In the genomic region with DNA sequence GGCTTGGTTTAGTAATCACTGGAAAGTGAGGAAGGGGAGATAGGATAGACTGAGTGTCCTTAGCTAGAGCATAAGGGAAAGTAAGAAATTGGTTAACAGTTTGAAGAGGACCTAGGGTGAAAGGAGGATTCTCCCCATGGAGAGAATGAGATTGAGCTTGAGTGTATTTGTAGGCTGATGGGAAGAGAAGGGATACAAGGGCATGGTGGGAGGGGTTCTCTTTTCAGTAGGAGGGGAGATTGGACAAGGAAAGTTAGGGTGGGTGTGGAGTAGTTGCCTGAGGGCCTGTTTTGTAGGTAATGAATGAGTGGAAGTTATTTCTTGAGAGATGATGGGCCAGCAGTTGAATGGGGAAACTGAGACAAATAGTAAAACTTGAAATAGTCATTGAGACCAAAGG, we compare ENCODE assay signal across 2 cellular contexts.
TF ChIP-seq lines count a peak whose summit lies in the region.

No MANE protein-coding gene starts in this region.

TF ChIP-seq in HEK293, 187 proteins besides CTCF, POLR2A, EP300 and RAD21:
- TF ChIP-seq ZNF366 (tag by site-specific recombination; conservative IDR thresholded peaks at IDR 0.05) (peak; percentile 54), HOXD13 (CRISPR knock-in tag; IDR thresholded peaks at IDR 0.05; ENCODE audit: borderline replicate concordance) (no peak), BCL6B (tag by site-specific recombination; IDR thresholded peaks at IDR 0.05) (no peak), ZNF157 (tag by site-specific recombination; IDR thresholded peaks at IDR 0.05) (0 out of 2 replicates have a peak, but pooled peaks have one; percentile 11), SP3 (tag by site-specific recombination; IDR thresholded peaks at IDR 0.05) (peak; percentile 15; the same call in 1 of the 2 replicates), PRDM1 (tag by site-specific recombination; IDR thresholded peaks at IDR 0.05) (peak; percentile 88), EGR2 (tag by site-specific recombination; IDR thresholded peaks at IDR 0.05; ENCODE audit: low read depth) (peak; percentile 77), ZNF76 (tag by site-specific recombination; IDR thresholded peaks at IDR 0.05; ENCODE audit: borderline replicate concordance, low read depth) (peak; percentile 36; the same call in 1 of the 2 replicates), ZBTB20 (tag by site-specific recombination; IDR thresholded peaks at IDR 0.05) (no peak), ZFHX2 (tag by site-specific recombination; conservative IDR thresholded peaks at IDR 0.05) (peak; percentile 65; the same call in 1 of the 2 replicates), KLF9 (tag by site-specific recombination; IDR thresholded peaks at IDR 0.05; ENCODE audit: low read depth) (0 out of 2 replicates have a peak, but pooled peaks have one; percentile 14)
- TF ChIP-seq, protein P1, sequence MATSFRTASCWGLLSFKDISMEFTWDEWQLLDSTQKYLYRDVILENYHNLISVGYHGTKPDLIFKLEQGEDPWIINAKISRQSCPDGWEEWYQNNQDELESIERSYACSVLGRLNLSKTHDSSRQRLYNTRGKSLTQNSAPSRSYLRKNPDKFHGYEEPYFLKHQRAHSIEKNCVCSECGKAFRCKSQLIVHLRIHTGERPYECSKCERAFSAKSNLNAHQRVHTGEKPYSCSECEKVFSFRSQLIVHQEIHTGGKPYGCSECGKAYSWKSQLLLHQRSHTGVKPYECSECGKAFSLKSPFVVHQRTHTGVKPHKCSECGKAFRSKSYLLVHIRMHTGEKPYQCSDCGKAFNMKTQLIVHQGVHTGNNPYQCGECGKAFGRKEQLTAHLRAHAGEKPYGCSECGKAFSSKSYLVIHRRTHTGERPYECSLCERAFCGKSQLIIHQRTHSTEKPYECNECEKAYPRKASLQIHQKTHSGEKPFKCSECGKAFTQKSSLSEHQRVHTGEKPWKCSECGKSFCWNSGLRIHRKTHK (tag by site-specific recombination; IDR thresholded peaks at IDR 0.05) = no peak

TF ChIP-seq in HepG2, 621 proteins besides CTCF, POLR2A, EP300 and RAD21:
- TF ChIP-seq YEATS4 (CRISPR knock-in tag; IDR thresholded peaks at IDR 0.05; ENCODE audit: borderline replicate concordance) (no peak), RFX3 (CRISPR knock-in tag; IDR thresholded peaks at IDR 0.05) (no peak), TOPORS (CRISPR knock-in tag; IDR thresholded peaks at IDR 0.05) (no peak), NPAS2 (CRISPR knock-in tag; IDR thresholded peaks at IDR 0.05; ENCODE audit: borderline replicate concordance) (no peak), ZSCAN21 (CRISPR knock-in tag; IDR thresholded peaks at IDR 0.05; ENCODE audit: borderline replicate concordance) (no peak), MIER2 (CRISPR knock-in tag; IDR thresholded peaks at IDR 0.05) (no peak), MAZ (IDR thresholded peaks at IDR 0.05; ENCODE audit: borderline replicate concordance, low read depth, low read length) (no peak), MAZ (CRISPR knock-in tag; IDR thresholded peaks at IDR 0.05; ENCODE audit: low read depth) (no peak), ZBTB7A (CRISPR knock-in tag; IDR thresholded peaks at IDR 0.05) (no peak), PITX1 (CRISPR knock-in tag; IDR thresholded peaks at IDR 0.05) (no peak), ZNF746 (CRISPR knock-in tag; IDR thresholded peaks at IDR 0.05) (no peak)
- TF ChIP-seq, protein P2, sequence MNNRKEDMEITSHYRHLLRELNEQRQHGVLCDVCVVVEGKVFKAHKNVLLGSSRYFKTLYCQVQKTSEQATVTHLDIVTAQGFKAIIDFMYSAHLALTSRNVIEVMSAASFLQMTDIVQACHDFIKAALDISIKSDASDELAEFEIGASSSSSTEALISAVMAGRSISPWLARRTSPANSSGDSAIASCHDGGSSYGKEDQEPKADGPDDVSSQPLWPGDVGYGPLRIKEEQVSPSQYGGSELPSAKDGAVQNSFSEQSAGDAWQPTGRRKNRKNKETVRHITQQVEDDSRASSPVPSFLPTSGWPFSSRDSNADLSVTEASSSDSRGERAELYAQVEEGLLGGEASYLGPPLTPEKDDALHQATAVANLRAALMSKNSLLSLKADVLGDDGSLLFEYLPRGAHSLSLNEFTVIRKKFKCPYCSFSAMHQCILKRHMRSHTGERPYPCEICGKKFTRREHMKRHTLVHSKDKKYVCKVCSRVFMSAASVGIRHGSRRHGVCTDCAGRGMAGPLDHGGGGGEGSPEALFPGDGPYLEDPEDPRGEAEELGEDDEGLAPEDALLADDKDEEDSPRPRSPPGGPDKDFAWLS (CRISPR knock-in tag; IDR thresholded peaks at IDR 0.05; ENCODE audit: borderline replicate concordance) = no peak
